Comparison of ENCODE assay signal across 11 cellular contexts in genomic region chrX:413322-414201, GRCh38. TPM values are rescaled to one million over a fixed set of nuclear protein-coding genes. Genes with fewer than 3 reads are reported as not detected.
DNase-seq lines count a peak whose midpoint lies in the region; ATAC-seq and TF ChIP-seq lines count a peak whose summit lies in the region.
"Had no signal": no experiment of that assay in that cellular context is flagged by ENCODE, and none has a peak within 500 bp of the region (broad histone marks: within the 10 kb centered on the region; RNA-seq: fewer than 3 reads in every experiment).

No MANE protein-coding gene starts in this region.

- H3K4me1 ChIP-seq in neural progenitor cell (peaks cover 10% of the 10 kb centered on the region), MM.1S (ENCODE audit: low read length) (no peaks in the 10 kb centered on the region)

- DNase-seq in AG08396 (ENCODE audit: low spot score) (peak; percentile 62), cardiac septum (ENCODE audit: low spot score) (peak; percentile 81), neural progenitor cell (ENCODE audit: low spot score) (peak; percentile 81), MM.1S (no peak), SIG-M5 (lab: John Stamatoyannopoulos, UW) (no peak)
- no peak for DNase-seq in stimulated activated CD4-positive, alpha-beta T cell treated with anti-CD3 and anti-CD28 coated beads, Interleukin-4, amount 100 ng/mL, for 1 hour

- no peaks in the 10 kb centered on the region for H3K9me2 ChIP-seq in MM.1S (replicated peaks; ENCODE audit: insufficient read depth, low read length)

- H2AFZ ChIP-seq in neural progenitor cell (replicated peaks): peak overlapping the region; percentile 80
- no peak overlapping the region for H2AFZ ChIP-seq in MM.1S (ENCODE audit: low read length)

- H3K9me3 ChIP-seq in neural progenitor cell (ENCODE audit: low read depth): no peaks in the 10 kb centered on the region
- no peaks in the 10 kb centered on the region for H3K9me3 ChIP-seq in MM.1S (replicated peaks; ENCODE audit: insufficient read depth, low read length)

- intact Hi-C loops in cardiac septum (cut with DNase I): no loop called here

- peaks cover 9% of the 10 kb centered on the region for H3K27me3 Mint-ChIP-seq in neural progenitor cell (ENCODE audit: insufficient read depth, low read depth)

- H3K36me3 ChIP-seq in neural progenitor cell (no peaks in the 10 kb centered on the region), MM.1S (replicated peaks; ENCODE audit: insufficient read depth, low read length) (no peaks in the 10 kb centered on the region)
- H3K36me3 ChIP-seq: left lung had no signal

- H3K27me3 ChIP-seq in neural progenitor cell (peaks cover 20% of the 10 kb centered on the region), MM.1S (replicated peaks; ENCODE audit: insufficient read depth, low read length) (no peaks in the 10 kb centered on the region)

- peaks cover 7% of the 10 kb centered on the region for H3K36me3 Mint-ChIP-seq in neural progenitor cell

- no peaks in the 10 kb centered on the region for H4K20me1 ChIP-seq in neural progenitor cell (ENCODE audit: low read depth)
- no peaks in the 10 kb centered on the region for H4K20me1 ChIP-seq in MM.1S (ENCODE audit: insufficient read depth, low read length)

- H3K4me3 ChIP-seq in neural progenitor cell (peak overlapping the region; percentile 41), MM.1S (ENCODE audit: low read length) (no peak overlapping the region)
- H3K4me3 ChIP-seq: left lung had no signal

- peaks cover 6% of the 10 kb centered on the region for H3K9me3 Mint-ChIP-seq in neural progenitor cell

- no peak overlapping the region for H3K9ac ChIP-seq in neural progenitor cell
- no peak overlapping the region for H3K9ac ChIP-seq in MM.1S (ENCODE audit: low read length)

- peak overlapping the region; percentile 50 for H3K4me3 Mint-ChIP-seq in neural progenitor cell
- H3K4me3 Mint-ChIP-seq: dendritic cell treated with granulocyte-macrophage colony-stimulating factor and Interleukin-4, amounts not matched to agents 40 ng/mL and 50 ng/mL, for 4 days had no signal

- peaks cover 8% of the 10 kb centered on the region for H3F3A ChIP-seq in neural progenitor cell (ENCODE audit: low read depth)
- no peaks in the 10 kb centered on the region for H3F3A ChIP-seq in MM.1S (ENCODE audit: insufficient read depth, low read length)

- no peak overlapping the region for H3K27ac ChIP-seq in neural progenitor cell
- H3K27ac ChIP-seq in MM.1S (ENCODE audit: low read length): no peak overlapping the region
- H3K27ac ChIP-seq: C4-2B had no signal

- H3K79me2 ChIP-seq in neural progenitor cell (ENCODE audit: low read depth) (no peaks in the 10 kb centered on the region), MM.1S (ENCODE audit: low read length) (no peaks in the 10 kb centered on the region)

- peaks cover 6% of the 10 kb centered on the region for H3K4me1 Mint-ChIP-seq in neural progenitor cell

- peak overlapping the region; percentile 77 for H3K4me2 ChIP-seq in neural progenitor cell
- H3K4me2 ChIP-seq in MM.1S (ENCODE audit: low read depth, low read length): no peak overlapping the region

- H3K27ac Mint-ChIP-seq in neural progenitor cell: no peak overlapping the region
- H3K27ac Mint-ChIP-seq: dendritic cell treated with granulocyte-macrophage colony-stimulating factor and Interleukin-4, amounts not matched to agents 40 ng/mL and 50 ng/mL, for 4 days had no signal

- TF ChIP-seq CTCF in neural progenitor cell (IDR thresholded peaks at IDR 0.05): peak; percentile 35
- TF ChIP-seq CTCF in MM.1S (IDR thresholded peaks at IDR 0.05; ENCODE audit: low read length): no peak

- ATAC-seq in SK-N-SH treated with all-trans-retinoic acid at 6 μM for 48 hours (peak; percentile 71), GM21619 (IDR thresholded peaks at IDR 0.05; ENCODE audit: unreplicated experiment) (no peak)
- ATAC-seq: left lung had no signal

TF ChIP-seq in SK-N-SH treated with all-trans-retinoic acid at 6 μM for 48 hours, 23 proteins besides CTCF, POLR2A, EP300 and RAD21:
- no peak for TF ChIP-seq SNAI2 (CRISPR knock-in tag; IDR thresholded peaks at IDR 0.05)
- no peak for TF ChIP-seq ISL1 (CRISPR knock-in tag; IDR thresholded peaks at IDR 0.05)
- no peak for TF ChIP-seq ZFP30 (CRISPR knock-in tag; IDR thresholded peaks at IDR 0.05)
- TF ChIP-seq POU6F1 (CRISPR knock-in tag; IDR thresholded peaks at IDR 0.05; ENCODE audit: borderline replicate concordance, low read depth): no peak
- TF ChIP-seq TOX (CRISPR knock-in tag; IDR thresholded peaks at IDR 0.05; ENCODE audit: borderline replicate concordance): no peak
- TF ChIP-seq CSDC2 (CRISPR knock-in tag; IDR thresholded peaks at IDR 0.05): no peak
- no peak for TF ChIP-seq ESRRG (CRISPR knock-in tag; IDR thresholded peaks at IDR 0.05)

RNA-seq across cellular contexts. Expression of gene PPP2R3B, which starts 26.9 kb away (rescaled TPM):
- total RNA-seq in cardiac septum: 128 TPM
- 30.3 and 81.8 TPM in 2 replicates for total RNA-seq in neural progenitor cell (ENCODE audit: low replicate concordance)

Comparison
In these comparisons a context has a peak if more than half of its experiments do, and no peak if none do; other contexts are left out.
1. DNase-seq: peak in AG08396 (single experiment), cardiac septum (single experiment) and neural progenitor cell (single experiment); none in MM.1S (single experiment), SIG-M5 (single experiment) and stimulated activated CD4-positive, alpha-beta T cell treated with anti-CD3 and anti-CD28 coated beads, Interleukin-4, amount 100 ng/mL, for 1 hour (single experiment).